In the genomic region with DNA sequence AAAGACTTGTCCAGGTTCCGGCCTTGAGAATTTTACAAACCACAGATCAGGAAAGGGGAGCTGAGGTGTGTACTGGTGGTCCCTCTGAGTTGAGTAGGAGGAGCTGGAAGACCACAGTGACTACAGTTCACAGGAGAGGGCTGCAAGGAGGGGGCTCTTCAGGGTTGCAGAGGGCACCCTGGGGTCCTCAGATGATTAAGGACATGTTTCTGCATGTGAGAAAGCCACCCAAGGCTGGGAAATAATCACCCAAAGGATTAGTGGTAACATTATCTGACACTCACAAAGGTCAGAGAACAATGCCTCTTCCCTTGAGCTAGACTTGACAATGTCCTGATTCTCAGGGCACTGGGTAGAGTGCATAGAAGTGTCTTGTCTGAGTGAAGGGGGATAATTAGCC, we compare ENCODE assay signal across 35 cellular contexts.
"Had no signal": no experiment of that assay in that cellular context is flagged by ENCODE, and none has a peak within 500 bp of the region (broad histone marks: within the 10 kb centered on the region; RNA-seq: fewer than 3 reads in every experiment).

No MANE protein-coding gene starts in this region.

- H3K4me3 Mint-ChIP-seq: activated CD4-positive, alpha-beta memory T cell treated with anti-CD3 and anti-CD28 coated beads, Interleukin-2, amount 10 ng/mL, durations not matched to agents 7 days and 5 days; activated CD4-positive, alpha-beta T cell treated with anti-CD3 and anti-CD28 coated beads, Interleukin-2, amount 10 ng/mL, durations not matched to agents 24 days and 14 days; activated naive CD4-positive, alpha-beta T cell treated with anti-CD3 and anti-CD28 coated beads, Interleukin-2, amount 10 ng/mL, durations not matched to agents 7 days and 5 days; activated naive CD8-positive, alpha-beta T cell treated with anti-CD3 and anti-CD28 coated beads, Interleukin-2, amount 10 ng/mL, durations not matched to agents 7 days and 5 days; activated T-cell treated with anti-CD3 and anti-CD28 coated beads, Interleukin-2, amount 50 U/mL, for 24 hours; central memory CD8-positive, alpha-beta T cell; nephron; stimulated activated effector memory CD8-positive, alpha-beta T cell treated with anti-CD3 and anti-CD28 coated beads, Interleukin-12 subunit alpha, Interleukin-12 subunit beta, amount 100 ng/mL, for 72 hours; stimulated activated naive CD8-positive, alpha-beta T cell treated with anti-CD3 and anti-CD28 coated beads, Interleukin-15, Interleukin-2, amounts not matched to agents 100 ng/mL and 50 ng/mL, for 24 hours; T-helper 1 cell treated with Interleukin-12 subunit alpha and Interleukin-12 subunit beta and Interleukin-4 antibody, amounts not matched to agents 30 μg/mL and 1 μg/mL, for 36 hours had no signal

- H3K4me3 ChIP-seq: dorsolateral prefrontal cortex, esophagus muscularis mucosa, heart left ventricle, left lung, lower lobe of right lung, ovary, right lobe of liver, thoracic aorta, upper lobe of left lung had no signal

- H3K36me3 Mint-ChIP-seq: activated naive CD4-positive, alpha-beta T cell treated with anti-CD3 and anti-CD28 coated beads, Interleukin-2, amount 10 ng/mL, durations not matched to agents 7 days and 5 days; activated naive CD8-positive, alpha-beta T cell treated with anti-CD3 and anti-CD28 coated beads, Interleukin-2, amount 10 ng/mL, durations not matched to agents 7 days and 5 days; stimulated activated effector memory CD8-positive, alpha-beta T cell treated with anti-CD3 and anti-CD28 coated beads, Interleukin-12 subunit alpha, Interleukin-12 subunit beta, amount 100 ng/mL, for 72 hours had no signal

- H3K36me3 ChIP-seq: esophagus muscularis mucosa, heart left ventricle, left lung, lower lobe of right lung, neutrophil, ovary, right lobe of liver, thoracic aorta, upper lobe of left lung had no signal

- FAIRE-seq: bronchial epithelial cell, colon, small intestine, TTC549 had no signal

- H3K27me3 ChIP-seq: dorsolateral prefrontal cortex, esophagus muscularis mucosa, foreskin keratinocyte, heart left ventricle, left lung, neutrophil, ovary, right lobe of liver, upper lobe of left lung had no signal

- H3K4me1 ChIP-seq: left lung, lower lobe of right lung, right lobe of liver had no signal

- H3K4me1 Mint-ChIP-seq: activated CD4-positive, alpha-beta memory T cell treated with anti-CD3 and anti-CD28 coated beads, Interleukin-2, amount 10 ng/mL, durations not matched to agents 7 days and 5 days; activated CD4-positive, alpha-beta T cell treated with anti-CD3 and anti-CD28 coated beads, Interleukin-2, amount 10 ng/mL, durations not matched to agents 24 days and 14 days; activated naive CD4-positive, alpha-beta T cell treated with anti-CD3 and anti-CD28 coated beads, Interleukin-2, amount 10 ng/mL, durations not matched to agents 7 days and 5 days; activated naive CD8-positive, alpha-beta T cell treated with anti-CD3 and anti-CD28 coated beads, Interleukin-2, amount 10 ng/mL, durations not matched to agents 7 days and 5 days; central memory CD8-positive, alpha-beta T cell; nephron; stimulated activated effector memory CD8-positive, alpha-beta T cell treated with anti-CD3 and anti-CD28 coated beads, Interleukin-12 subunit alpha, Interleukin-12 subunit beta, amount 100 ng/mL, for 72 hours had no signal

- H3K27ac ChIP-seq: dorsolateral prefrontal cortex, esophagus muscularis mucosa, foreskin keratinocyte, left lung, lower lobe of right lung, neutrophil, ovary, right lobe of liver, thoracic aorta, upper lobe of left lung, VCaP had no signal

- DNase-seq: activated CD4-positive, alpha-beta memory T cell treated with anti-CD3 and anti-CD28 coated beads, Interleukin-2, amount 10 ng/mL, durations not matched to agents 7 days and 5 days; activated CD4-positive, alpha-beta T cell treated with anti-CD3 and anti-CD28 coated beads, Interleukin-2, amount 10 ng/mL, durations not matched to agents 24 days and 14 days; activated CD4-positive, CD25-positive, alpha-beta regulatory T cell treated with anti-CD3 and anti-CD28 coated beads, Interleukin-2, amount 50 U/mL, for 72 hours; activated CD8-positive, alpha-beta memory T cell treated with anti-CD3 and anti-CD28 coated beads, Interleukin-2, amount 50 U/mL, for 48 hours; activated gamma-delta T cell; activated naive CD4-positive, alpha-beta T cell treated with anti-CD3 and anti-CD28 coated beads, Interleukin-2, amount 10 ng/mL, durations not matched to agents 7 days and 5 days; activated naive CD8-positive, alpha-beta T cell treated with anti-CD3 and anti-CD28 coated beads, Interleukin-2, amount 10 ng/mL, durations not matched to agents 7 days and 5 days; activated T-cell treated with anti-CD3 and anti-CD28 coated beads, Interleukin-2, amount 50 U/mL, for 24 hours; amniotic stem cell; dorsolateral prefrontal cortex; effector memory CD4-positive, alpha-beta T cell; heart left ventricle; left lung; lower lobe of right lung; ovary; right lobe of liver; small intestine; stimulated activated CD4-positive, alpha-beta T cell treated with anti-CD3 and anti-CD28 coated beads, Interleukin-4, amount 100 ng/mL, for 24 hours; SW 1271; T-helper 9 cell; upper lobe of left lung had no signal

- ATAC-seq: foreskin keratinocyte; heart left ventricle; left lung; lower lobe of right lung; right lobe of liver; stimulated activated effector memory CD8-positive, alpha-beta T cell treated with anti-CD3 and anti-CD28 coated beads, Interleukin-12 subunit alpha, Interleukin-12 subunit beta, amount 100 ng/mL, for 72 hours had no signal

- H3K9me3 ChIP-seq: neutrophil, ovary, right lobe of liver, thoracic aorta had no signal

- H3K27ac Mint-ChIP-seq: activated CD4-positive, alpha-beta memory T cell treated with anti-CD3 and anti-CD28 coated beads, Interleukin-2, amount 10 ng/mL, durations not matched to agents 7 days and 5 days; activated CD4-positive, alpha-beta T cell treated with anti-CD3 and anti-CD28 coated beads, Interleukin-2, amount 10 ng/mL, durations not matched to agents 24 days and 14 days; activated naive CD4-positive, alpha-beta T cell treated with anti-CD3 and anti-CD28 coated beads, Interleukin-2, amount 10 ng/mL, durations not matched to agents 7 days and 5 days; activated naive CD8-positive, alpha-beta T cell treated with anti-CD3 and anti-CD28 coated beads, Interleukin-2, amount 10 ng/mL, durations not matched to agents 7 days and 5 days; activated T-cell treated with anti-CD3 and anti-CD28 coated beads, Interleukin-2, amount 50 U/mL, for 24 hours; nephron; progenitor cell of endocrine pancreas; stimulated activated effector memory CD8-positive, alpha-beta T cell treated with anti-CD3 and anti-CD28 coated beads, Interleukin-12 subunit alpha, Interleukin-12 subunit beta, amount 100 ng/mL, for 72 hours; stimulated activated naive CD8-positive, alpha-beta T cell treated with anti-CD3 and anti-CD28 coated beads, Interleukin-15, Interleukin-2, amounts not matched to agents 100 ng/mL and 50 ng/mL, for 24 hours; T-helper 1 cell treated with Interleukin-12 subunit alpha and Interleukin-12 subunit beta and Interleukin-4 antibody, amounts not matched to agents 30 μg/mL and 1 μg/mL, for 36 hours had no signal

- H3K27me3 Mint-ChIP-seq: activated CD4-positive, alpha-beta memory T cell treated with anti-CD3 and anti-CD28 coated beads, Interleukin-2, amount 10 ng/mL, durations not matched to agents 7 days and 5 days; activated CD4-positive, alpha-beta T cell treated with anti-CD3 and anti-CD28 coated beads, Interleukin-2, amount 10 ng/mL, durations not matched to agents 24 days and 14 days; activated naive CD4-positive, alpha-beta T cell treated with anti-CD3 and anti-CD28 coated beads, Interleukin-2, amount 10 ng/mL, durations not matched to agents 7 days and 5 days; activated naive CD8-positive, alpha-beta T cell treated with anti-CD3 and anti-CD28 coated beads, Interleukin-2, amount 10 ng/mL, durations not matched to agents 7 days and 5 days; central memory CD8-positive, alpha-beta T cell had no signal

- H3K9me3 Mint-ChIP-seq: activated CD4-positive, alpha-beta memory T cell treated with anti-CD3 and anti-CD28 coated beads, Interleukin-2, amount 10 ng/mL, durations not matched to agents 7 days and 5 days; activated CD4-positive, alpha-beta T cell treated with anti-CD3 and anti-CD28 coated beads, Interleukin-2, amount 10 ng/mL, durations not matched to agents 24 days and 14 days; activated naive CD4-positive, alpha-beta T cell treated with anti-CD3 and anti-CD28 coated beads, Interleukin-2, amount 10 ng/mL, durations not matched to agents 7 days and 5 days had no signal
